8 cellular contexts compared by ENCODE assay signal in the genomic region with DNA sequence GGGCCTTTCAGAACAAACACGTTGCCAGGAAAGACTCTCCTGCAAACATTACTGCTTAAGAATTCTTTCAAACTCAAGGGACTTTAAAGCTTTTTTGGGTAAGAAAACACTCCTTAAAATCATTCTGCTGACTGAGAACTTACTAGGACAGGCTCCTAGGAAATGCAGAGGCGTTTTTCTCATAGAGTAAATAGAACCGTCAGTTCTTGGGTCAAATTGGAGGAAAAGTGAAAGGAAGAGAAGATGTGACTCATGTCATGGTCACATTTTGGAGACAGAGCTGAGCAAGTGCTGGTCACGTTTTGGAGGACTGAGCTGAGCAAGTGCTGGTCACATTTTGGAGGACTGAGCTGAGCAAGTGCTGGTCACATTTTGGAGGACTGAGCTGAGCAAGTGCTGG.
DNase-seq lines count a peak whose midpoint lies in the region; ATAC-seq and TF ChIP-seq lines count a peak whose summit lies in the region.
"Not testable (repeated sequence)": the region's sequence is repeated elsewhere in the genome, so short reads cannot be mapped to it uniquely, and the experiment has no call there.

No MANE protein-coding gene starts in this region.

- H3K9me3 Mint-ChIP-seq in CD4-positive, alpha-beta T cell; activated CD4-positive, alpha-beta T cell treated with anti-CD3 and anti-CD28 coated beads, Interleukin-2, amount 10 ng/mL, durations not matched to agents 7 days and 5 days; nephron: not testable (repeated sequence)

- not testable (repeated sequence) for ATAC-seq in CD4-positive, alpha-beta T cell (ENCODE audit: poor library complexity)

- CTCF ChIA-PET in CD4-positive, alpha-beta T cell (lab: Charles Lee): not testable (repeated sequence)
- CTCF ChIA-PET in activated CD4-positive, alpha-beta T cell treated with anti-CD3 and anti-CD28 coated beads, Interleukin-2, amount 10 ng/mL, durations not matched to agents 7 days and 5 days (lab: Charles Lee): interaction anchor here (1.5 kb wide), 1 partner anchor 13 kb away, joined by 3 read pairs; no protein-coding TSS in a partner anchor

- H3K36me3 Mint-ChIP-seq in CD4-positive, alpha-beta T cell (ENCODE audit: low read depth): peaks cover 63% of the 10 kb centered on the region
- peaks cover 64% of the 10 kb centered on the region for H3K36me3 Mint-ChIP-seq in activated CD4-positive, alpha-beta T cell treated with anti-CD3 and anti-CD28 coated beads, Interleukin-2, amount 10 ng/mL, durations not matched to agents 7 days and 5 days (ENCODE audit: low read depth)
- H3K36me3 Mint-ChIP-seq in nephron (ENCODE audit: low read depth): not testable (repeated sequence)

- not testable (repeated sequence) for H3K9me3 ChIP-seq in CD4-positive, alpha-beta T cell (ENCODE audit: control insufficient read depth, low read length)

- not testable (repeated sequence) for H3K4me3 Mint-ChIP-seq in CD4-positive, alpha-beta T cell; activated CD4-positive, alpha-beta T cell treated with anti-CD3 and anti-CD28 coated beads, Interleukin-2, amount 10 ng/mL, durations not matched to agents 7 days and 5 days; nephron

- not testable (repeated sequence) for H3K27me3 ChIP-seq in CD4-positive, alpha-beta T cell (ENCODE audit: control insufficient read depth, insufficient read depth, low read length)

- H3K27me3 Mint-ChIP-seq in CD4-positive, alpha-beta T cell; activated CD4-positive, alpha-beta T cell treated with anti-CD3 and anti-CD28 coated beads, Interleukin-2, amount 10 ng/mL, durations not matched to agents 7 days and 5 days; nephron (ENCODE audit: low read depth): not testable (repeated sequence)

- H3K27ac ChIP-seq in CD4-positive, alpha-beta T cell (ENCODE audit: low read depth, low read length): not testable (repeated sequence)
- peak overlapping the region; percentile 89 for H3K27ac ChIP-seq in substantia nigra (ENCODE audit: low read depth, low read length, poor library complexity, severe bottlenecking)

- H3K4me3 ChIP-seq in astrocyte of the spinal cord (ENCODE audit: low read depth, low read length); foreskin fibroblast (ENCODE audit: low read depth in 1 of 2, low read length in 2 of 2): not testable (repeated sequence)

- in situ Hi-C loops in astrocyte of the spinal cord (cut with HindIII; ENCODE audit: low sequenced_read_pairs): not testable (repeated sequence)

- intact Hi-C loops in CD4-positive, alpha-beta T cell (cut with DNase I, micrococcal nuclease): loop anchor here in 1 of 2 experiments (2.0 kb wide), 1 partner anchor 25 kb away; no protein-coding TSS in a partner anchor

- TF ChIP-seq CTCF in CD4-positive, alpha-beta T cell (IDR thresholded peaks at IDR 0.05); astrocyte of the spinal cord (IDR thresholded peaks at IDR 0.05; ENCODE audit: low read depth, low read length); foreskin fibroblast (IDR thresholded peaks at IDR 0.05; ENCODE audit: low read depth, low read length); nephron (IDR thresholded peaks at IDR 0.05; ENCODE audit: unreplicated experiment in 3 of 3): not testable (repeated sequence)

- POLR2A ChIA-PET in CD4-positive, alpha-beta T cell (lab: Charles Lee); activated CD4-positive, alpha-beta T cell treated with anti-CD3 and anti-CD28 coated beads, Interleukin-2, amount 10 ng/mL, durations not matched to agents 7 days and 5 days (lab: Charles Lee): not testable (repeated sequence)

- H3K27ac Mint-ChIP-seq in CD4-positive, alpha-beta T cell: peak overlapping the region; percentile 11
- peak overlapping the region; percentile 60 for H3K27ac Mint-ChIP-seq in activated CD4-positive, alpha-beta T cell treated with anti-CD3 and anti-CD28 coated beads, Interleukin-2, amount 10 ng/mL, durations not matched to agents 7 days and 5 days
- peak overlapping the region; percentile 0 to 31 (median 17) for H3K27ac Mint-ChIP-seq in nephron

- peaks cover 36% of the 10 kb centered on the region for H3K4me1 Mint-ChIP-seq in CD4-positive, alpha-beta T cell (ENCODE audit: low read depth)
- H3K4me1 Mint-ChIP-seq in activated CD4-positive, alpha-beta T cell treated with anti-CD3 and anti-CD28 coated beads, Interleukin-2, amount 10 ng/mL, durations not matched to agents 7 days and 5 days: peaks cover 47% of the 10 kb centered on the region
- H3K4me1 Mint-ChIP-seq in nephron: peaks cover 16% of the 10 kb centered on the region

- DNase-seq in CD4-positive, alpha-beta T cell; activated CD4-positive, alpha-beta T cell treated with anti-CD3 and anti-CD28 coated beads, Interleukin-2, amount 10 ng/mL, durations not matched to agents 7 days and 5 days; substantia nigra (lab: John Stamatoyannopoulos, UW): not testable (repeated sequence)
- DNase-seq in LHCN-M2 (ENCODE audit: low read depth) (peak; percentile 31), astrocyte of the spinal cord (ENCODE audit: low read depth, low spot score) (peak; percentile 41), dermis blood vessel endothelial cell (peak; percentile 15), foreskin fibroblast (peak; percentile 45 to 53)
